1 cellular context compared by ENCODE assay signal in genomic region chr1:151739590-151740355, GRCh38.
A peak's percentile ranks its signal among the peaks of the same experiment; 100 is the strongest.
TF ChIP-seq lines count a peak whose summit lies in the region.

No MANE protein-coding gene starts in this region.

TF ChIP-seq in A549, 52 proteins besides CTCF, POLR2A, EP300 and RAD21:
- TF ChIP-seq MAFK (IDR thresholded peaks at IDR 0.05; ENCODE audit: partially characterized antibody) (peak; percentile 74), PHF8 (IDR thresholded peaks at IDR 0.05; ENCODE audit: borderline replicate concordance, low read depth) (no peak)
